In the genomic region with DNA sequence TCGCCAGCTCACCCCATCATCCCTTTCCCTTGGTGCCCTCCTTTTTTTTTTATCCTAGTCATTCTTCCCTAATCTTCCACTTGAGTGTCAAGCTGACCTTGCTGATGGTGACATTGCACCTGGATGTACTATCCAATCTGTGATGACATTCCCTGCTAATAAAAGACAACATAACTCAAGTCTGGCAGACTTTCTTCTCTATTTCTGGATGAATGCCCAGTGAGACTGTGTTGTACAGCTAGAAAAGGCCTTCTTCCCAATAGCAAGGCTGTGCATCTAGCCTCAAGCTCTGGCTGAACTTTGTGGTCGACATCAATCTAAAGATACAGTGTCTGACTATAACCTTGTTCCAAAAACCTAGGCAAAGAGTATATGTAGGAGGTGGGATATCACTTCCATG, we compare ENCODE assay signal across 24 cellular contexts. TPM values are rescaled to one million over a fixed set of nuclear protein-coding genes. Genes with fewer than 3 reads are reported as not detected.
A peak's percentile ranks its signal among the peaks of the same experiment; 100 is the strongest.
DNase-seq lines count a peak whose midpoint lies in the region; ATAC-seq and TF ChIP-seq lines count a peak whose summit lies in the region.
"Had no signal": no experiment of that assay in that cellular context is flagged by ENCODE, and none has a peak within 500 bp of the region (broad histone marks: within the 10 kb centered on the region; RNA-seq: fewer than 3 reads in every experiment).

No MANE protein-coding gene starts in this region.

- no peak for TF ChIP-seq CTCF in VCaP (conservative IDR thresholded peaks at IDR 0.05)

- no peak for DNase-seq in Right ventricle myocardium superior
- DNase-seq in cardiac septum (ENCODE audit: low spot score), result no peak
- no peak for DNase-seq in left cardiac atrium
- no peak for DNase-seq in NCI-H1436 (lab: John Stamatoyannopoulos, UW)
- no peak for DNase-seq in SIG-M5 (lab: John Stamatoyannopoulos, UW)
- no peak for DNase-seq in EL
- DNase-seq: activated CD4-positive, alpha-beta memory T cell treated with anti-CD3 and anti-CD28 coated beads, Interleukin-2, amount 10 ng/mL, durations not matched to agents 7 days and 5 days; activated T-cell treated with anti-CD3 and anti-CD28 coated beads, Interleukin-2, amount 50 U/mL, for 48 hours; caudate nucleus; COR-L47; esophagus squamous epithelium; H7; head of caudate nucleus; mammary epithelial cell; NCI-H1048; NCI-H2081; NCI-H446 treated with DMSO at 0.1 percent for 48 hours; nephron progenitor cell; stimulated activated CD4-positive, alpha-beta T cell treated with anti-CD3 and anti-CD28 coated beads, Interleukin-12 subunit alpha, Interleukin-12 subunit beta, amount 100 ng/mL, for 4 hours; T-helper 1 cell; WERI-Rb-1 had no signal

- intact Hi-C loops in Right ventricle myocardium superior (cut with DNase I), result no loop called here
- intact Hi-C loops in cardiac septum (cut with DNase I), result no loop called here
- intact Hi-C loops in left cardiac atrium (cut with DNase I), result no loop called here

- ATAC-seq in Right ventricle myocardium superior (ENCODE audit: poor library complexity) (peak; percentile 75), left cardiac atrium (peak; percentile 37 to 65), HG03159 (IDR thresholded peaks at IDR 0.05; ENCODE audit: unreplicated experiment) (no peak)

- peak overlapping the region; percentile 31; the same call in 1 of the 2 replicates for H3K27ac ChIP-seq in VCaP
- H3K27ac ChIP-seq: esophagus squamous epithelium, tibial artery, WERI-Rb-1 had no signal

RNA-seq across cellular contexts. Expression of gene IL24, which starts 6.4 kb away (rescaled TPM):
- total RNA-seq in Right ventricle myocardium superior (not detected), cardiac septum (not detected), left cardiac atrium (not detected)
- total RNA-seq: activated CD4-positive, alpha-beta memory T cell treated with anti-CD3 and anti-CD28 coated beads, Interleukin-2, amount 10 ng/mL, durations not matched to agents 7 days and 5 days; esophagus squamous epithelium; H7; mammary epithelial cell had no signal

RNA-seq across cellular contexts. Expression of gene FCMR, which starts 18.1 kb away (rescaled TPM):
- total RNA-seq in Right ventricle myocardium superior (3.2 TPM), cardiac septum (4.4 TPM), left cardiac atrium (1 to 10 TPM; 3.2 to 4.5 TPM)
- total RNA-seq: H7 had no signal

RNA-seq across cellular contexts. Expression of gene IL20, which starts 38.3 kb away (rescaled TPM):
- total RNA-seq in Right ventricle myocardium superior, result not detected
- not detected for total RNA-seq in cardiac septum
- total RNA-seq in left cardiac atrium, result not detected
- total RNA-seq: activated CD4-positive, alpha-beta memory T cell treated with anti-CD3 and anti-CD28 coated beads, Interleukin-2, amount 10 ng/mL, durations not matched to agents 7 days and 5 days; H7; mammary epithelial cell had no signal

RNA-seq across cellular contexts. Expression of gene PIGR, which starts 42.6 kb away (rescaled TPM):
- total RNA-seq in Right ventricle myocardium superior (0.13 TPM), cardiac septum (0.22 TPM), left cardiac atrium (under 1 TPM; 0.06 to 0.16 TPM)
- total RNA-seq: activated CD4-positive, alpha-beta memory T cell treated with anti-CD3 and anti-CD28 coated beads, Interleukin-2, amount 10 ng/mL, durations not matched to agents 7 days and 5 days had no signal
